ENCODE assay signal across 1 cellular context in the genomic region with DNA sequence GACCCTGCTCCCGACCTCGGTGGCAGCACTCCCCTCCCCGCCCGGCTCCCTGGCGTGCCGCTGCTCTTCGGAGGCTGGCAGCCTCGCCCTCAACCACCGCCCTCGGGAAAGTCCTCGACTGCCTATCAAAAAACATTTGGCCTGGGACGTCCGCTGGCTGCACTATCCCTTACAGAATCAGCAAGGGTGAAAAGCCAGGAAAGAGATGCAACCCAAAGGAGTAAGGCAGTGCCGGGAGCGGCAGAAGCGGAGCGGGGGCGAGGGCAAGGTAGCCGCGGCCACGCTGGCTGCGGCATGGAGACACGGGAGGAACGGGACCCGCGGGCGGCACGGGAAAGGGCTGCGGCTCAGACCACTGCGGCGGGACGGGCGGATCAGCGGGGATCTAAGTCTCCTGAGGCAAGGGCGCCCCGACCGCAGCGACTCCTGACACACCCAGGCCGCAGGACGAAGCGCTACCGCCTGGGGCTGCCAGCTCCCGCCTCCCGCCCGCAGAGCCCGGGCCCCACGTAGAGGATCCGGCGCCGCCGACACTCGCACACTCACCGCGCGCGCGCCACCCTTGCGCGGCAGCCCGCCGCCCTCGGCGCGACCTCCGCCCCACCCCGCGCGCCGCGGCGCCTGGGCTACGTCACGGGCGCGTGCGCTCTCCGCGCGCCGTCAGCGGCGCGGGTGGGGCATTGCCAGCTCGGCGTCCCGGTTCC.
TF ChIP-seq lines count a peak whose summit lies in the region.

A gene with protein sequence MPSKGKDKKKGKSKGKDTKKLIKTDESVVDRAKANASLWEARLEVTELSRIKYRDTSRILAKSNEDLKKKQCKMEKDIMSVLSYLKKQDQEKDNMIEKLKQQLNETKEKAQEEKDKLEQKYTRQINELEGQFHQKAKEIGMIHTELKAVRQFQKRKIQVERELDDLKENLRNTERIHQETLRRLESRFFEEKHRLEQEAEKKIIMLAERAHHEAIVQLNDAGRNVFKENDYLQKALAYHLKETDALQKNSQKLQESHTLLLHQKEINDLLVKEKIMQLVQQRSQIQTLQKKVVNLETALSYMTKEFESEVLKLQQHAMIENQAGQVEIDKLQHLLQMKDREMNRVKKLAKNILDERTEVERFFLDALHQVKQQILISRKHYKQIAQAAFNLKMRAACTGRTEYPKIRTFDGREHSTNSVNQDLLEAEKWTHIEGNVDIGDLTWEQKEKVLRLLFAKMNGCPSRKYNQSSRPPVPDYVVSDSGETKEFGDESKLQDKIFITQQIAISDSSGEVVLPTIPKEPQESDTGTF (plus strand): TSS at position 646 of the 704 bp plus-strand sequence. CDS start 130 bp downstream, outside the sequence.
A gene with protein sequence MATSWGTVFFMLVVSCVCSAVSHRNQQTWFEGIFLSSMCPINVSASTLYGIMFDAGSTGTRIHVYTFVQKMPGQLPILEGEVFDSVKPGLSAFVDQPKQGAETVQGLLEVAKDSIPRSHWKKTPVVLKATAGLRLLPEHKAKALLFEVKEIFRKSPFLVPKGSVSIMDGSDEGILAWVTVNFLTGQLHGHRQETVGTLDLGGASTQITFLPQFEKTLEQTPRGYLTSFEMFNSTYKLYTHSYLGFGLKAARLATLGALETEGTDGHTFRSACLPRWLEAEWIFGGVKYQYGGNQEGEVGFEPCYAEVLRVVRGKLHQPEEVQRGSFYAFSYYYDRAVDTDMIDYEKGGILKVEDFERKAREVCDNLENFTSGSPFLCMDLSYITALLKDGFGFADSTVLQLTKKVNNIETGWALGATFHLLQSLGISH (minus strand): TSS at position 585 of the 704 bp plus-strand sequence. CDS start 31,186 bp downstream, outside the sequence.

TF ChIP-seq in H1, 55 proteins besides CTCF, POLR2A, EP300 and RAD21:
- TF ChIP-seq EZH2 (IDR thresholded peaks at IDR 0.05; ENCODE audit: low read depth, low read length, severe bottlenecking) (peak; percentile 24), KDM1A (IDR thresholded peaks at IDR 0.05; ENCODE audit: borderline replicate concordance, low read length) (no peak), POLR2AphosphoS5 (IDR thresholded peaks at IDR 0.05; ENCODE audit: low read depth, low read length) (peak; percentile 49), ASH2L (IDR thresholded peaks at IDR 0.05; ENCODE audit: low read length) (peak; percentile 73), PHF8 (conservative IDR thresholded peaks at IDR 0.05; ENCODE audit: low read depth, low read length) (peak; percentile 81), POU5F1 (IDR thresholded peaks at IDR 0.05; ENCODE audit: low read depth, low read length) (no peak), SP1 (IDR thresholded peaks at IDR 0.05; ENCODE audit: low read depth, low read length) (no peak), CREB1 (IDR thresholded peaks at IDR 0.05) (peak; percentile 92), NRF1 (IDR thresholded peaks at IDR 0.05; ENCODE audit: low read depth, low read length) (0 out of 2 replicates have a peak, but pooled peaks have one; percentile 14), KDM4A (IDR thresholded peaks at IDR 0.05; ENCODE audit: low read depth, low read length, severe bottlenecking) (peak; percentile 98), TAF1 (IDR thresholded peaks at IDR 0.05; ENCODE audit: low read depth, low read length) (peak; percentile 46; the same call in 1 of the 2 replicates), HDAC2 (IDR thresholded peaks at IDR 0.05; ENCODE audit: borderline replicate concordance in 1 of 2, low read depth in 2 of 2, low read length in 2 of 2) (peak in 1 of 2 experiments; percentile 76; a peak in 1 of 4 replicates), BACH1 (IDR thresholded peaks at IDR 0.05; ENCODE audit: low read length) (peak; percentile 61; the same call in 1 of the 2 replicates), SIN3A (conservative IDR thresholded peaks at IDR 0.05 in 1 of 2, IDR thresholded peaks at IDR 0.05 in 1 of 2; ENCODE audit: low read depth in 1 of 2, low read length in 2 of 2) (peak in 1 of 2 experiments; percentile 95; a peak in 2 of 4 replicates)
- TF ChIP-seq, protein P1, sequence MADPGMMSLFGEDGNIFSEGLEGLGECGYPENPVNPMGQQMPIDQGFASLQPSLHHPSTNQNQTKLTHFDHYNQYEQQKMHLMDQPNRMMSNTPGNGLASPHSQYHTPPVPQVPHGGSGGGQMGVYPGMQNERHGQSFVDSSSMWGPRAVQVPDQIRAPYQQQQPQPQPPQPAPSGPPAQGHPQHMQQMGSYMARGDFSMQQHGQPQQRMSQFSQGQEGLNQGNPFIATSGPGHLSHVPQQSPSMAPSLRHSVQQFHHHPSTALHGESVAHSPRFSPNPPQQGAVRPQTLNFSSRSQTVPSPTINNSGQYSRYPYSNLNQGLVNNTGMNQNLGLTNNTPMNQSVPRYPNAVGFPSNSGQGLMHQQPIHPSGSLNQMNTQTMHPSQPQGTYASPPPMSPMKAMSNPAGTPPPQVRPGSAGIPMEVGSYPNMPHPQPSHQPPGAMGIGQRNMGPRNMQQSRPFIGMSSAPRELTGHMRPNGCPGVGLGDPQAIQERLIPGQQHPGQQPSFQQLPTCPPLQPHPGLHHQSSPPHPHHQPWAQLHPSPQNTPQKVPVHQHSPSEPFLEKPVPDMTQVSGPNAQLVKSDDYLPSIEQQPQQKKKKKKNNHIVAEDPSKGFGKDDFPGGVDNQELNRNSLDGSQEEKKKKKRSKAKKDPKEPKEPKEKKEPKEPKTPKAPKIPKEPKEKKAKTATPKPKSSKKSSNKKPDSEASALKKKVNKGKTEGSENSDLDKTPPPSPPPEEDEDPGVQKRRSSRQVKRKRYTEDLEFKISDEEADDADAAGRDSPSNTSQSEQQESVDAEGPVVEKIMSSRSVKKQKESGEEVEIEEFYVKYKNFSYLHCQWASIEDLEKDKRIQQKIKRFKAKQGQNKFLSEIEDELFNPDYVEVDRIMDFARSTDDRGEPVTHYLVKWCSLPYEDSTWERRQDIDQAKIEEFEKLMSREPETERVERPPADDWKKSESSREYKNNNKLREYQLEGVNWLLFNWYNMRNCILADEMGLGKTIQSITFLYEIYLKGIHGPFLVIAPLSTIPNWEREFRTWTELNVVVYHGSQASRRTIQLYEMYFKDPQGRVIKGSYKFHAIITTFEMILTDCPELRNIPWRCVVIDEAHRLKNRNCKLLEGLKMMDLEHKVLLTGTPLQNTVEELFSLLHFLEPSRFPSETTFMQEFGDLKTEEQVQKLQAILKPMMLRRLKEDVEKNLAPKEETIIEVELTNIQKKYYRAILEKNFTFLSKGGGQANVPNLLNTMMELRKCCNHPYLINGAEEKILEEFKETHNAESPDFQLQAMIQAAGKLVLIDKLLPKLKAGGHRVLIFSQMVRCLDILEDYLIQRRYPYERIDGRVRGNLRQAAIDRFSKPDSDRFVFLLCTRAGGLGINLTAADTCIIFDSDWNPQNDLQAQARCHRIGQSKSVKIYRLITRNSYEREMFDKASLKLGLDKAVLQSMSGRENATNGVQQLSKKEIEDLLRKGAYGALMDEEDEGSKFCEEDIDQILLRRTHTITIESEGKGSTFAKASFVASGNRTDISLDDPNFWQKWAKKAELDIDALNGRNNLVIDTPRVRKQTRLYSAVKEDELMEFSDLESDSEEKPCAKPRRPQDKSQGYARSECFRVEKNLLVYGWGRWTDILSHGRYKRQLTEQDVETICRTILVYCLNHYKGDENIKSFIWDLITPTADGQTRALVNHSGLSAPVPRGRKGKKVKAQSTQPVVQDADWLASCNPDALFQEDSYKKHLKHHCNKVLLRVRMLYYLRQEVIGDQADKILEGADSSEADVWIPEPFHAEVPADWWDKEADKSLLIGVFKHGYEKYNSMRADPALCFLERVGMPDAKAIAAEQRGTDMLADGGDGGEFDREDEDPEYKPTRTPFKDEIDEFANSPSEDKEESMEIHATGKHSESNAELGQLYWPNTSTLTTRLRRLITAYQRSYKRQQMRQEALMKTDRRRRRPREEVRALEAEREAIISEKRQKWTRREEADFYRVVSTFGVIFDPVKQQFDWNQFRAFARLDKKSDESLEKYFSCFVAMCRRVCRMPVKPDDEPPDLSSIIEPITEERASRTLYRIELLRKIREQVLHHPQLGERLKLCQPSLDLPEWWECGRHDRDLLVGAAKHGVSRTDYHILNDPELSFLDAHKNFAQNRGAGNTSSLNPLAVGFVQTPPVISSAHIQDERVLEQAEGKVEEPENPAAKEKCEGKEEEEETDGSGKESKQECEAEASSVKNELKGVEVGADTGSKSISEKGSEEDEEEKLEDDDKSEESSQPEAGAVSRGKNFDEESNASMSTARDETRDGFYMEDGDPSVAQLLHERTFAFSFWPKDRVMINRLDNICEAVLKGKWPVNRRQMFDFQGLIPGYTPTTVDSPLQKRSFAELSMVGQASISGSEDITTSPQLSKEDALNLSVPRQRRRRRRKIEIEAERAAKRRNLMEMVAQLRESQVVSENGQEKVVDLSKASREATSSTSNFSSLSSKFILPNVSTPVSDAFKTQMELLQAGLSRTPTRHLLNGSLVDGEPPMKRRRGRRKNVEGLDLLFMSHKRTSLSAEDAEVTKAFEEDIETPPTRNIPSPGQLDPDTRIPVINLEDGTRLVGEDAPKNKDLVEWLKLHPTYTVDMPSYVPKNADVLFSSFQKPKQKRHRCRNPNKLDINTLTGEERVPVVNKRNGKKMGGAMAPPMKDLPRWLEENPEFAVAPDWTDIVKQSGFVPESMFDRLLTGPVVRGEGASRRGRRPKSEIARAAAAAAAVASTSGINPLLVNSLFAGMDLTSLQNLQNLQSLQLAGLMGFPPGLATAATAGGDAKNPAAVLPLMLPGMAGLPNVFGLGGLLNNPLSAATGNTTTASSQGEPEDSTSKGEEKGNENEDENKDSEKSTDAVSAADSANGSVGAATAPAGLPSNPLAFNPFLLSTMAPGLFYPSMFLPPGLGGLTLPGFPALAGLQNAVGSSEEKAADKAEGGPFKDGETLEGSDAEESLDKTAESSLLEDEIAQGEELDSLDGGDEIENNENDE (IDR thresholded peaks at IDR 0.05; ENCODE audit: insufficient replicate concordance, low read length), result no peak
- TF ChIP-seq, protein P2, sequence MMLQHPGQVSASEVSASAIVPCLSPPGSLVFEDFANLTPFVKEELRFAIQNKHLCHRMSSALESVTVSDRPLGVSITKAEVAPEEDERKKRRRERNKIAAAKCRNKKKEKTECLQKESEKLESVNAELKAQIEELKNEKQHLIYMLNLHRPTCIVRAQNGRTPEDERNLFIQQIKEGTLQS (IDR thresholded peaks at IDR 0.05; ENCODE audit: insufficient read depth, low read depth, low read length), result peak; percentile 3; the same call in 1 of the 2 replicates
